ENCODE assay signal across 8 cellular contexts in genomic region chr5:90408571-90409317, GRCh38. TPM values are rescaled to one million over a fixed set of nuclear protein-coding genes. Genes with fewer than 3 reads are reported as not detected.
DNase-seq lines count a peak whose midpoint lies in the region; TF ChIP-seq lines count a peak whose summit lies in the region.

No MANE protein-coding gene starts in this region.

- peak overlapping the region; percentile 99 for H3K27ac ChIP-seq in caudate nucleus (ENCODE audit: low read depth, low read length)

- intact Hi-C loops in posterior vena cava (cut with DNase I) = no loop called here

- no peaks in the 10 kb centered on the region for H3K9me3 Mint-ChIP-seq in nephron progenitor cell
- H3K9me3 Mint-ChIP-seq in glutamatergic neuron (ENCODE audit: unreplicated experiment) = no peaks in the 10 kb centered on the region

- DNase-seq in AG04449 (ENCODE audit: low read depth, low spot score) (no peak), caudate nucleus (lab: John Stamatoyannopoulos, UW) (no peak), nephron progenitor cell (peak; percentile 7), posterior vena cava (ENCODE audit: low spot score) (no peak), glutamatergic neuron (no peak), COLO668 (lab: John Stamatoyannopoulos, UW; ENCODE audit: unreplicated experiment) (no peak)
- DNase-seq in Jurkat, Clone E6-1 (ENCODE audit: low read depth, low spot score) = no peak

- H3K4me1 Mint-ChIP-seq in nephron progenitor cell = peaks cover 40% of the 10 kb centered on the region
- no peaks in the 10 kb centered on the region for H3K4me1 Mint-ChIP-seq in glutamatergic neuron (ENCODE audit: low read depth, unreplicated experiment)

- POLR2A ChIA-PET in AG04449 (lab: Yijun Ruan, JAX) = interaction anchor here (0.9 kb wide), 1 partner anchor 69 kb away, joined by 4 read pairs; no protein-coding TSS in a partner anchor

- peaks cover 32% of the 10 kb centered on the region for H3K36me3 Mint-ChIP-seq in nephron progenitor cell (ENCODE audit: low read depth)
- H3K36me3 Mint-ChIP-seq in glutamatergic neuron (ENCODE audit: unreplicated experiment) = no peaks in the 10 kb centered on the region

- no peak overlapping the region for H3K4me3 Mint-ChIP-seq in nephron progenitor cell
- H3K4me3 Mint-ChIP-seq in glutamatergic neuron (ENCODE audit: unreplicated experiment) = no peak overlapping the region

- peak; percentile 92 for TF ChIP-seq POLR2A in GM19193 (IDR thresholded peaks at IDR 0.05; ENCODE audit: extremely low read depth, insufficient read depth, insufficient read length)

- H3K27me3 Mint-ChIP-seq in nephron progenitor cell (ENCODE audit: low read depth, poor library complexity) = peaks cover 3% of the 10 kb centered on the region
- H3K27me3 Mint-ChIP-seq in glutamatergic neuron (ENCODE audit: unreplicated experiment) = no peaks in the 10 kb centered on the region

- no peak for TF ChIP-seq CTCF in AG04449 (IDR thresholded peaks at IDR 0.05; ENCODE audit: insufficient read depth, low read length, missing control alignments)
- TF ChIP-seq CTCF in nephron progenitor cell (IDR thresholded peaks at IDR 0.05) = no peak
- TF ChIP-seq CTCF in glutamatergic neuron (IDR thresholded peaks at IDR 0.05; ENCODE audit: partially characterized antibody, unreplicated experiment) = no peak

- H3K27ac Mint-ChIP-seq in nephron progenitor cell = no peak overlapping the region
- H3K27ac Mint-ChIP-seq in glutamatergic neuron (ENCODE audit: unreplicated experiment) = no peak overlapping the region

- CTCF ChIA-PET in AG04449 (lab: Yijun Ruan, JAX) = interaction anchor here (0.8 kb wide), 1 partner anchor 32 kb away, joined by 3 read pairs; no protein-coding TSS in a partner anchor

- peak overlapping the region; percentile 82 for H3K4me3 ChIP-seq in AG04449 (ENCODE audit: low read depth, low read length)
- peak overlapping the region; percentile 67 for H3K4me3 ChIP-seq in Jurkat, Clone E6-1 (ENCODE audit: low read length)

RNA-seq across cellular contexts. Expression of gene CETN3, which starts 0.8 kb away (rescaled TPM):
- polyA plus RNA-seq in Jurkat, Clone E6-1 (2012; ENCODE audit: insufficient read depth, insufficient read length) = 84.7 TPM
- total RNA-seq in posterior vena cava (10 to 100 TPM; 15.0 to 18.0 TPM), glutamatergic neuron (ENCODE audit: unreplicated experiment) (28.7 TPM)
